In genomic region chr13:66359910-66360552, GRCh38 we compare ENCODE assay signal across 21 cellular contexts.
DNase-seq lines count a peak whose midpoint lies in the region; ATAC-seq and TF ChIP-seq lines count a peak whose summit lies in the region.
"Had no signal": no experiment of that assay in that cellular context is flagged by ENCODE, and none has a peak within 500 bp of the region (broad histone marks: within the 10 kb centered on the region; RNA-seq: fewer than 3 reads in every experiment).

No MANE protein-coding gene starts in this region.

- no peaks in the 10 kb centered on the region for H3K27me3 ChIP-seq in H7 (ENCODE audit: control insufficient read depth, insufficient read depth, low read length)
- H3K27me3 ChIP-seq: cardiac muscle cell, heart left ventricle, left lung, uterus had no signal

- DNase-seq in left colon (no peak), 8988T (no peak), H7 (no peak)
- no peak for DNase-seq in stimulated activated CD8-positive, alpha-beta memory T cell treated with anti-CD3 and anti-CD28 coated beads, Interleukin-4, amount 100 ng/mL, for 48 hours
- DNase-seq: activated B cell treated with CpG ODN at 0.5 μM for 24 hours; activated CD8-positive, alpha-beta T cell treated with anti-CD3 and anti-CD28 coated beads, Interleukin-2, amount 10 ng/mL, durations not matched to agents 7 days and 5 days; activated naive CD4-positive, alpha-beta T cell treated with anti-CD3 and anti-CD28 coated beads for 36 hours; activated T-cell treated with anti-CD3 and anti-CD28 coated beads, Interleukin-2, amount 50 U/mL, for 24 hours; H9; heart left ventricle; left lung; natural killer cell; NCI-H1930; NCI-H226; uterus had no signal

- no peaks in the 10 kb centered on the region for H3K9me3 Mint-ChIP-seq in nephron
- H3K9me3 Mint-ChIP-seq: activated B cell treated with CpG ODN at 0.5 μM for 24 hours; dendritic cell treated with granulocyte-macrophage colony-stimulating factor and Interleukin-4, amounts not matched to agents 40 ng/mL and 50 ng/mL, for 4 days; H9 had no signal

- no peak overlapping the region for H3K4me3 Mint-ChIP-seq in nephron
- H3K4me3 Mint-ChIP-seq: activated B cell treated with CpG ODN at 0.5 μM for 24 hours; activated CD8-positive, alpha-beta T cell treated with anti-CD3 and anti-CD28 coated beads, Interleukin-2, amount 10 ng/mL, durations not matched to agents 7 days and 5 days; activated naive CD4-positive, alpha-beta T cell treated with anti-CD3 and anti-CD28 coated beads for 36 hours; activated T-cell treated with anti-CD3 and anti-CD28 coated beads, Interleukin-2, amount 50 U/mL, for 24 hours; dendritic cell treated with granulocyte-macrophage colony-stimulating factor and Interleukin-4, amounts not matched to agents 40 ng/mL and 50 ng/mL, for 4 days; H9; natural killer cell had no signal

- H3K27ac Mint-ChIP-seq in nephron, result peak overlapping the region; percentile 28 to 68 (median 30)
- H3K27ac Mint-ChIP-seq: activated B cell treated with CpG ODN at 0.5 μM for 24 hours; activated CD8-positive, alpha-beta T cell treated with anti-CD3 and anti-CD28 coated beads, Interleukin-2, amount 10 ng/mL, durations not matched to agents 7 days and 5 days; activated naive CD4-positive, alpha-beta T cell treated with anti-CD3 and anti-CD28 coated beads for 36 hours; activated T-cell treated with anti-CD3 and anti-CD28 coated beads, Interleukin-2, amount 50 U/mL, for 24 hours; dendritic cell treated with granulocyte-macrophage colony-stimulating factor and Interleukin-4, amounts not matched to agents 40 ng/mL and 50 ng/mL, for 4 days; H9; natural killer cell had no signal

- no peak for TF ChIP-seq CTCF in nephron (IDR thresholded peaks at IDR 0.05; ENCODE audit: unreplicated experiment in 3 of 3)

- no peaks in the 10 kb centered on the region for H3K36me3 Mint-ChIP-seq in nephron (ENCODE audit: low read depth)
- H3K36me3 Mint-ChIP-seq: natural killer cell had no signal

- no peak overlapping the region for H3K4me3 ChIP-seq in H7 (ENCODE audit: insufficient read depth, low read depth, low read length)
- H3K4me3 ChIP-seq: cardiac muscle cell, heart left ventricle, left lung, uterus had no signal

- no peaks in the 10 kb centered on the region for H3K36me3 ChIP-seq in H7 (replicated peaks; ENCODE audit: control insufficient read depth, insufficient read depth, low read length)
- H3K36me3 ChIP-seq: cardiac muscle cell, heart left ventricle, left lung, uterus had no signal

- intact Hi-C loops in left colon (cut with DNase I, micrococcal nuclease), result no loop called here

- ATAC-seq in GM18861 (IDR thresholded peaks at IDR 0.05; ENCODE audit: unreplicated experiment) (peak; percentile 83), GM19468 (IDR thresholded peaks at IDR 0.05; ENCODE audit: extremely low read depth, unreplicated experiment) (peak; percentile 45), HG03354 (IDR thresholded peaks at IDR 0.05; ENCODE audit: poor library complexity, severe bottlenecking, unreplicated experiment) (peak; percentile 61), left colon (no peak)
- ATAC-seq: activated CD8-positive, alpha-beta T cell treated with anti-CD3 and anti-CD28 coated beads, Interleukin-2, amount 10 ng/mL, durations not matched to agents 7 days and 5 days; heart left ventricle; left lung; natural killer cell had no signal

- H3K27me3 Mint-ChIP-seq in nephron (ENCODE audit: low read depth), result no peaks in the 10 kb centered on the region
- H3K27me3 Mint-ChIP-seq: activated B cell treated with CpG ODN at 0.5 μM for 24 hours; activated T-cell treated with anti-CD3 and anti-CD28 coated beads, Interleukin-2, amount 50 U/mL, for 24 hours; dendritic cell treated with granulocyte-macrophage colony-stimulating factor and Interleukin-4, amounts not matched to agents 40 ng/mL and 50 ng/mL, for 4 days had no signal

- H3K4me1 Mint-ChIP-seq in nephron, result peaks cover 16% of the 10 kb centered on the region
- H3K4me1 Mint-ChIP-seq: activated B cell treated with CpG ODN at 0.5 μM for 24 hours, natural killer cell had no signal
